ENCODE assay signal across 8 cellular contexts in the genomic region with DNA sequence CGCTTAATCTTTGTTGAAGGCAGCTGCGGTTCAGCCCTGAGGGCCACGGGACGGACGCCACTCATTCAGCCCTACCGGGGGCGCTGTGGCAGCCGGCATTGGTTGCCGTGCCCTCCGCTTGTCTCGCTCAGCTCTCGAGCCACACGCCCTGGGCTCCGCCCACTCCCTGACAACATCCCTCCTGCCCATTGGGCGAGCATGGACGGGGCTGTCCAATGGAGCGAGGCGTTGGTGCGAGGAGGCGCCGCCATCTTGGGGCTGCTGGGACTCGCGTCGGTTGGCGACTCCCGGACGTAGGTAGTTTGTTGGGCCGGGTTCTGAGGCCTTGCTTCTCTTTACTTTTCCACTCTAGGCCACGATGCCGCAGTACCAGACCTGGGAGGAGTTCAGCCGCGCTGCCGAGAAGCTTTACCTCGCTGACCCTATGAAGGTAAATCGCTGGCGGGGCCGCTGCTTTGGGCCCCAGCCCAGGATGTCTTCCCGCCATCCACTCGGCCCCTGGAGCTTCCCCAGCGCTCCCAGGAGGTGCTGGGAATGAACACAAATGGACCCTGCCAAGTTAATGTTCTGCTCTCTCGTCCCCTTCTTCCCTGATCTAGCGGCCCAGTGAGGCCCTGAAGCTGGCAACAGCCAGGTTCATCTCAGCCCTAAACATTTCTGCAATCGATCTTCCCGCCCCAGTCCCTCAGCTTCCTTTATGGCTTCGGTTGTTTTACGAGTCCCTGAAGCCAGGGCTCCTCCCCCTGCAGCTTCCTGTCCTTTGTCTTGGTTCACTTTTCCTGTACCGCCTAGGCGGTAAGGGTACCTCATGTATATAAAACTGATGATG. TPM values are rescaled to one million over a fixed set of nuclear protein-coding genes. Genes with fewer than 3 reads are reported as not detected.
DNase-seq lines count a peak whose midpoint lies in the region; ATAC-seq, FAIRE-seq and TF ChIP-seq lines count a peak whose summit lies in the region.

A gene with protein sequence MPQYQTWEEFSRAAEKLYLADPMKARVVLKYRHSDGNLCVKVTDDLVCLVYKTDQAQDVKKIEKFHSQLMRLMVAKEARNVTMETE (plus strand): TSS at position 244 of the 829 bp plus-strand sequence. CDS start 115 bp downstream, at position 359.

- H3K36me3 ChIP-seq in BJ (ENCODE audit: control insufficient read depth, insufficient read depth, low read length) = no peaks in the 10 kb centered on the region

- ATAC-seq in HG03442 (IDR thresholded peaks at IDR 0.05; ENCODE audit: unreplicated experiment) = peak; percentile 99
- peak; percentile 97 for ATAC-seq in activated CD4-positive, alpha-beta T cell treated with anti-CD3 and anti-CD28 coated beads for 36 hours

- TF ChIP-seq CTCF in BJ (IDR thresholded peaks at IDR 0.05; ENCODE audit: insufficient read depth, low read depth, low read length) = peak; percentile 96

- H3K27ac Mint-ChIP-seq in activated CD4-positive, alpha-beta T cell treated with anti-CD3 and anti-CD28 coated beads for 36 hours = no peak within 1 kb of the TSS

- no peaks in the 10 kb centered on the region for H3K9me3 Mint-ChIP-seq in activated CD4-positive, alpha-beta T cell treated with anti-CD3 and anti-CD28 coated beads for 36 hours (ENCODE audit: low read depth)

- DNase-seq in BJ (ENCODE audit: low read depth) (peak; percentile 88), GM19238 (ENCODE audit: insufficient read length, low spot score) (peak; percentile 88), NCI-H510A treated with DMSO at 0.1 percent for 48 hours (lab: John Stamatoyannopoulos, UW) (peak; percentile 93), kidney tubule cell (ENCODE audit: low spot score) (peak; percentile 99)
- DNase-seq in activated CD4-positive, alpha-beta T cell treated with anti-CD3 and anti-CD28 coated beads for 36 hours = peak; percentile 99
- peak; percentile 87 to 98 (median 96) for DNase-seq in stimulated activated CD4-positive, alpha-beta T cell treated with anti-CD3 and anti-CD28 coated beads, Interleukin-1b, Interleukin-23, amount 100 ng/mL, for 24 hours (ENCODE audit: low read depth in 4 of 4, low spot score in 1 of 4)

- FAIRE-seq in colon (lab: Jason Lieb, UNC) = peak; percentile 92

- no peaks in the 10 kb centered on the region for H3K27me3 Mint-ChIP-seq in activated CD4-positive, alpha-beta T cell treated with anti-CD3 and anti-CD28 coated beads for 36 hours

- peak within 1 kb of the TSS; percentile 87 for H3K4me3 ChIP-seq in BJ (ENCODE audit: low read depth, low read length)

- peaks cover 31% of the 10 kb centered on the region for H3K4me1 Mint-ChIP-seq in activated CD4-positive, alpha-beta T cell treated with anti-CD3 and anti-CD28 coated beads for 36 hours

- no peak within 1 kb of the TSS for H3K4me3 Mint-ChIP-seq in activated CD4-positive, alpha-beta T cell treated with anti-CD3 and anti-CD28 coated beads for 36 hours

- POLR2A ChIA-PET in BJ (lab: Charles Lee) = interaction anchor here (0.6 to 1.5 kb wide), 5 partner anchors 15 to 295 kb away, joined by 3 to 11 read pairs (median 3); no protein-coding TSS in a partner anchor
- POLR2A ChIA-PET in activated CD4-positive, alpha-beta T cell treated with anti-CD3 and anti-CD28 coated beads for 36 hours (lab: Charles Lee) = interaction anchor here (0.6 to 2.0 kb wide), 19 partner anchors 9 to 333 kb away, joined by 3 to 17 read pairs (median 4); a partner anchor contains a TSS

- H3K36me3 Mint-ChIP-seq in activated CD4-positive, alpha-beta T cell treated with anti-CD3 and anti-CD28 coated beads for 36 hours (ENCODE audit: low read depth) = peaks cover 26% of the 10 kb centered on the region

- intact Hi-C loops in activated CD4-positive, alpha-beta T cell treated with anti-CD3 and anti-CD28 coated beads for 36 hours (cut with DNase I, micrococcal nuclease) = loop anchor here (1.0 to 5.0 kb wide), 19 partner anchors 15 to 349 kb away; a partner anchor contains a TSS

- CTCF ChIA-PET in BJ (lab: Yijun Ruan, JAX) = interaction anchor here (0.6 to 6.3 kb wide), 42 partner anchors 8 to 305 kb away, joined by 3 to 62 read pairs (median 4); a partner anchor contains a TSS
- CTCF ChIA-PET in activated CD4-positive, alpha-beta T cell treated with anti-CD3 and anti-CD28 coated beads for 36 hours (lab: Charles Lee) = interaction anchor here (0.5 to 3.4 kb wide), 37 partner anchors 8 to 571 kb away, joined by 3 to 18 read pairs (median 4); a partner anchor contains a TSS

- H3K27me3 ChIP-seq in BJ (ENCODE audit: control insufficient read depth, insufficient read depth, low read length) = no peaks in the 10 kb centered on the region

RNA-seq across cellular contexts. Expression of the gene that starts here (rescaled TPM):
- polyA plus RNA-seq in BJ (2011; rRNA removed) = 250 and 272 TPM in 2 replicates
- 67.8 and 76.8 TPM in 2 replicates for polyA minus RNA-seq in BJ (2011; rRNA and poly(A)+ RNA removed)
- total RNA-seq in activated CD4-positive, alpha-beta T cell treated with anti-CD3 and anti-CD28 coated beads for 36 hours = 100 to 1,000 TPM; 263 to 308 TPM

Comparison
In these comparisons a context has a peak if more than half of its experiments do, and no peak if none do; other contexts are left out.
1. Peak in every context shown above with its lines: DNase-seq, ATAC-seq and H3K4me3 ChIP-seq.